In the genomic region with DNA sequence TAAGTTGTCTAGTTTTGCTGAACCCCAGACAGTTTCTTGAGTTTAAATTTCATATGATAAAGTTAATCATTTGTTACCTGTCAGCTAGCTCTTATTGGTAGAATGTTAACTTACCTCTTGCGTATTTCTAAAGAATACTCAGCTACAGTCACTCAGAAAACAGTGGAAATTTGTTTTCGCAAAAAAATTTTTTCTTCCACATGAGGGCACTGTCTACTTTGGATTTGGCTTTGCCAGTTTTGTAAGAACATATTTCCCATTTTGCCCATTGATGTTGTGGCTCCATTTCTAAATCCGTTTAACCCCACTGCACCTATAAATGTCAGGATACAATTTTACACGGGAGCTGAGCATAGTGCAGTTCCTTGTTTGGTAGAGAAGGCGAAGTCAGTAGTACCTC, we compare ENCODE assay signal across 10 cellular contexts. TPM values are rescaled to one million over a fixed set of nuclear protein-coding genes. Genes with fewer than 3 reads are reported as not detected.
DNase-seq lines count a peak whose midpoint lies in the region; ATAC-seq, FAIRE-seq and TF ChIP-seq lines count a peak whose summit lies in the region.
"Had no signal": no experiment of that assay in that cellular context is flagged by ENCODE, and none has a peak within 500 bp of the region (broad histone marks: within the 10 kb centered on the region; RNA-seq: fewer than 3 reads in every experiment).

No MANE protein-coding gene starts in this region.

- no peaks in the 10 kb centered on the region for H3K9me2 ChIP-seq in MM.1S (replicated peaks; ENCODE audit: insufficient read depth, low read length)
- no peaks in the 10 kb centered on the region for H3K9me2 ChIP-seq in neural cell (ENCODE audit: insufficient read depth, low read length)

- H3K27me3 ChIP-seq in MM.1S (replicated peaks; ENCODE audit: insufficient read depth, low read length) (0 out of 2 replicates have a peak, but pooled peaks cover 6% of the 10 kb centered on the region), bronchial epithelial cell (ENCODE audit: control insufficient read depth, insufficient read depth, low read length) (no peaks in the 10 kb centered on the region), neural cell (ENCODE audit: insufficient read depth, low read depth, low read length) (no peaks in the 10 kb centered on the region)

- no peak for TF ChIP-seq EP300 in neural cell (conservative IDR thresholded peaks at IDR 0.05; ENCODE audit: poor library complexity, severe bottlenecking)

- 0 out of 2 replicates have a peak, but pooled peaks cover 3% of the 10 kb centered on the region for H3K4me1 ChIP-seq in MM.1S (ENCODE audit: low read length)

- H3K79me2 ChIP-seq in MM.1S (ENCODE audit: low read length) = no peaks in the 10 kb centered on the region
- no peaks in the 10 kb centered on the region for H3K79me2 ChIP-seq in neural cell (replicated peaks; ENCODE audit: insufficient read depth, low read length)

- H3K4me3 ChIP-seq in MM.1S (ENCODE audit: low read length) (no peak overlapping the region), bronchial epithelial cell (ENCODE audit: low read depth, low read length) (no peak overlapping the region), neural cell (ENCODE audit: low read length) (no peak overlapping the region)

- FAIRE-seq in bronchial epithelial cell (lab: Jason Lieb, UNC) = no peak

- TF ChIP-seq CTCF in MM.1S (IDR thresholded peaks at IDR 0.05; ENCODE audit: low read length) (peak; percentile 17; the same call in 1 of the 2 replicates), bronchial epithelial cell (IDR thresholded peaks at IDR 0.05; ENCODE audit: insufficient read depth, low read length, severe bottlenecking) (peak; percentile 22), neural cell (IDR thresholded peaks at IDR 0.05; ENCODE audit: poor library complexity, severe bottlenecking) (peak; percentile 73)

- no peak overlapping the region for H2AFZ ChIP-seq in MM.1S (ENCODE audit: low read length)
- no peak overlapping the region for H2AFZ ChIP-seq in neural cell (ENCODE audit: low read depth, low read length)

- H3K4me2 ChIP-seq in MM.1S (ENCODE audit: low read depth, low read length) (no peak overlapping the region), neural cell (ENCODE audit: low read length) (no peak overlapping the region)

- H4K20me1 ChIP-seq in MM.1S (ENCODE audit: insufficient read depth, low read length) = no peaks in the 10 kb centered on the region
- no peaks in the 10 kb centered on the region for H4K20me1 ChIP-seq in neural cell (ENCODE audit: insufficient read depth)

- peak; percentile 80 for TF ChIP-seq RAD21 in neural cell (conservative IDR thresholded peaks at IDR 0.05)

- H3K27ac ChIP-seq in MM.1S (ENCODE audit: low read length) = no peak overlapping the region
- H3K27ac ChIP-seq in neural cell (ENCODE audit: low read length) = no peak overlapping the region

- H3K9me3 ChIP-seq in MM.1S (replicated peaks; ENCODE audit: insufficient read depth, low read length) = no peaks in the 10 kb centered on the region
- H3K9me3 ChIP-seq in neural cell (ENCODE audit: low read length) = no peaks in the 10 kb centered on the region

- H3F3A ChIP-seq in MM.1S (ENCODE audit: insufficient read depth, low read length) (peaks cover 3% of the 10 kb centered on the region; the same call in 1 of the 2 replicates), neural cell (ENCODE audit: insufficient read depth, low read length, poor library complexity, severe bottlenecking) (no peaks in the 10 kb centered on the region)

- no peak overlapping the region for H3K9ac ChIP-seq in MM.1S (ENCODE audit: low read length)
- H3K9ac ChIP-seq in neural cell (ENCODE audit: low read length) = no peak overlapping the region

- DNase-seq in DMS79 treated with DMSO at 0.1 percent for 48 hours (lab: John Stamatoyannopoulos, UW) (peak; percentile 40), DMS79 (lab: John Stamatoyannopoulos, UW) (no peak), MM.1S (peak; percentile 7), bronchial epithelial cell (ENCODE audit: low read depth) (peak; percentile 37), retina (no peak)
- DNase-seq: activated naive CD8-positive, alpha-beta T cell treated with anti-CD3 and anti-CD28 coated beads, Interleukin-2, amount 10 ng/mL, durations not matched to agents 7 days and 5 days; NCI-H1930 had no signal

- H3K36me3 ChIP-seq in MM.1S (replicated peaks; ENCODE audit: insufficient read depth, low read length) (no peaks in the 10 kb centered on the region), bronchial epithelial cell (ENCODE audit: control insufficient read depth, insufficient read depth, low read length) (no peaks in the 10 kb centered on the region), neural cell (ENCODE audit: insufficient read depth, low read length) (no peaks in the 10 kb centered on the region)

- ATAC-seq in HG02981 (IDR thresholded peaks at IDR 0.05; ENCODE audit: unreplicated experiment) (no peak), GM21360 (IDR thresholded peaks at IDR 0.05; ENCODE audit: unreplicated experiment) (no peak)

TF ChIP-seq in neural cell, 6 proteins besides CTCF, POLR2A, EP300 and RAD21:
- TF ChIP-seq SMC3 (conservative IDR thresholded peaks at IDR 0.05; ENCODE audit: poor library complexity) = peak; percentile 77
- TF ChIP-seq, protein P1, sequence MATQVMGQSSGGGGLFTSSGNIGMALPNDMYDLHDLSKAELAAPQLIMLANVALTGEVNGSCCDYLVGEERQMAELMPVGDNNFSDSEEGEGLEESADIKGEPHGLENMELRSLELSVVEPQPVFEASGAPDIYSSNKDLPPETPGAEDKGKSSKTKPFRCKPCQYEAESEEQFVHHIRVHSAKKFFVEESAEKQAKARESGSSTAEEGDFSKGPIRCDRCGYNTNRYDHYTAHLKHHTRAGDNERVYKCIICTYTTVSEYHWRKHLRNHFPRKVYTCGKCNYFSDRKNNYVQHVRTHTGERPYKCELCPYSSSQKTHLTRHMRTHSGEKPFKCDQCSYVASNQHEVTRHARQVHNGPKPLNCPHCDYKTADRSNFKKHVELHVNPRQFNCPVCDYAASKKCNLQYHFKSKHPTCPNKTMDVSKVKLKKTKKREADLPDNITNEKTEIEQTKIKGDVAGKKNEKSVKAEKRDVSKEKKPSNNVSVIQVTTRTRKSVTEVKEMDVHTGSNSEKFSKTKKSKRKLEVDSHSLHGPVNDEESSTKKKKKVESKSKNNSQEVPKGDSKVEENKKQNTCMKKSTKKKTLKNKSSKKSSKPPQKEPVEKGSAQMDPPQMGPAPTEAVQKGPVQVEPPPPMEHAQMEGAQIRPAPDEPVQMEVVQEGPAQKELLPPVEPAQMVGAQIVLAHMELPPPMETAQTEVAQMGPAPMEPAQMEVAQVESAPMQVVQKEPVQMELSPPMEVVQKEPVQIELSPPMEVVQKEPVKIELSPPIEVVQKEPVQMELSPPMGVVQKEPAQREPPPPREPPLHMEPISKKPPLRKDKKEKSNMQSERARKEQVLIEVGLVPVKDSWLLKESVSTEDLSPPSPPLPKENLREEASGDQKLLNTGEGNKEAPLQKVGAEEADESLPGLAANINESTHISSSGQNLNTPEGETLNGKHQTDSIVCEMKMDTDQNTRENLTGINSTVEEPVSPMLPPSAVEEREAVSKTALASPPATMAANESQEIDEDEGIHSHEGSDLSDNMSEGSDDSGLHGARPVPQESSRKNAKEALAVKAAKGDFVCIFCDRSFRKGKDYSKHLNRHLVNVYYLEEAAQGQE (IDR thresholded peaks at IDR 0.05; ENCODE audit: borderline replicate concordance) = no peak
- TF ChIP-seq POLR2AphosphoS5 (IDR thresholded peaks at IDR 0.05) = no peak

RNA-seq across cellular contexts. Expression of a gene that starts 19.1 kb away (rescaled TPM):
- 10.0 and 14.0 TPM in 2 replicates for total RNA-seq in bronchial epithelial cell
- 2.5 and 5.1 TPM in 2 replicates for polyA plus RNA-seq in neural cell
- 3.9 and 5.2 TPM in 2 replicates for polyA minus RNA-seq in neural cell

Comparison
In these comparisons a context has a peak if more than half of its experiments do, and no peak if none do; other contexts are left out.
1. DNase-seq: peak in DMS79 treated with DMSO at 0.1 percent for 48 hours (single experiment), MM.1S (single experiment) and bronchial epithelial cell (single experiment); none in DMS79 (single experiment) and retina (single experiment).
2. CTCF ChIP-seq: peak in every context shown above with its lines; median percentile 73 in neural cell; 22 in bronchial epithelial cell; 17 in MM.1S.